1 cellular context compared by ENCODE assay signal in the genomic region with DNA sequence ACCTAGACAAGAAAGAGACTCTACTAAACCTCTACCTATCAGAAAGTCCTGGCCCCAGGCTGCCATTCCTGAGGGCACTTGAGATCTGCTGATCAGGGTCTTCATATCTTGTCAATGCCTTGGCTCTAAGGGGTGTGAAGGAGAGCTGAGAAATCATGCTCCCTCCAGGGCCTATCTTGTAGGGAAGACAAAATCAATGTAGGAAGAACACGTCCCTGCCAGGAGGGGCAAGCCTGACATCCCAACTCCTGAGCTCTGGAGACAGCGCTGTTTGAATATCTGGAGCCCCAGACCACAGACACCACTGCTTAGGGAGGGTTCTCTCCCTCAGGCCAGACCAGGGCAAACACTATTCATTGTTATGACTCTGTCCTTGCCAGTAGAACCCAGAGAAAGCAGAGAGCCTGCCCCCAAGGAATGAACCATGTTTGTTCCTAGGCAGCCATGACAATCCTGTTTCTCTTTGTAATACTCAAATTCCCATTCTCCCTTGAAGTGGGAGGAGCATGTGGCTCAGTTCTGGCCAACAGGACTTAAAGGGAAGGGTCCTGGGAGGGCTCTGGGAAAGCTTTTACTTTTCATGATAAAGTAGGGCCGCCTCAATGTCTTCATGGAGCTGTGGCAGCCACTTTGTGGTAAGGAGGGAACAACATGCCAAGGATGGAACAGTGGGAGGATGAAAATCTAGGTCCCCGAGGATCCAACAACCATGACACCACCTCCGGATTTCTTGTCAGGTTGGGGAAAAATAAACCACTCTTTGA.
TF ChIP-seq lines count a peak whose summit lies in the region.

No MANE protein-coding gene starts in this region.

TF ChIP-seq in WTC11, 78 proteins besides CTCF, POLR2A, EP300 and RAD21:
- no peak for TF ChIP-seq ELF4 (CRISPR knock-in tag; IDR thresholded peaks at IDR 0.05; ENCODE audit: low read depth)
- no peak for TF ChIP-seq ZSCAN18 (CRISPR knock-in tag; IDR thresholded peaks at IDR 0.05)
- 0 out of 2 replicates have a peak, but pooled peaks have one; percentile 52 for TF ChIP-seq GTF2I (CRISPR knock-in tag; conservative IDR thresholded peaks at IDR 0.05)
- TF ChIP-seq ZNF425 (CRISPR knock-in tag; conservative IDR thresholded peaks at IDR 0.05) = no peak
- TF ChIP-seq CREM (CRISPR knock-in tag; IDR thresholded peaks at IDR 0.05) = no peak
TF ChIP-seq in WTC11: peak in this region for 1.
